9 cellular contexts compared by ENCODE assay signal in genomic region chr3:138935864-138936762, GRCh38. TPM values are rescaled to one million over a fixed set of nuclear protein-coding genes. Genes with fewer than 3 reads are reported as not detected.
DNase-seq lines count a peak whose midpoint lies in the region; ATAC-seq and TF ChIP-seq lines count a peak whose summit lies in the region.
"Had no signal": no experiment of that assay in that cellular context is flagged by ENCODE, and none has a peak within 500 bp of the region (broad histone marks: within the 10 kb centered on the region; RNA-seq: fewer than 3 reads in every experiment).

No MANE protein-coding gene starts in this region.

- in situ Hi-C loops in KBM-7 (cut with MboI; ENCODE audit: low pct_unique_long_range_greater_than_20kb, low sequenced_read_pairs) (loop anchor here (25.0 kb wide), 1 partner anchor 474 kb away; no protein-coding TSS in a partner anchor), astrocyte of the spinal cord (cut with HindIII; ENCODE audit: low sequenced_read_pairs) (no loop called here)

- peak; percentile 38 for DNase-seq in COR-L47 (lab: John Stamatoyannopoulos, UW)
- DNase-seq in KBM-7 = peak; percentile 91
- DNase-seq in T-helper 22 cell (ENCODE audit: low read depth) = peak; percentile 23
- peak; percentile 48 for DNase-seq in astrocyte of the spinal cord (ENCODE audit: low read depth, low spot score)

- peaks cover 66% of the 10 kb centered on the region for H3K27me3 ChIP-seq in iPS-15b (ENCODE audit: control insufficient read depth, insufficient read depth, low read length)
- H3K27me3 ChIP-seq in skeletal muscle tissue (ENCODE audit: control insufficient read depth in 3 of 3, insufficient read depth in 3 of 3, low read length in 3 of 3) = peaks cover 51 to 55% (median 55%) of the 10 kb centered on the region in 3 donors

- H3K9ac ChIP-seq in iPS-15b (ENCODE audit: low read depth, low read length) (peak overlapping the region; percentile 24), skeletal muscle tissue (ENCODE audit: low read depth in 1 of 3, low read length in 3 of 3) (peak overlapping the region in 2 of 3 donors; percentile 27 to 69)

- H3K36me3 ChIP-seq in iPS-15b (ENCODE audit: control insufficient read depth, insufficient read depth, low read length) (no peaks in the 10 kb centered on the region), skeletal muscle tissue (ENCODE audit: control insufficient read depth in 3 of 3, insufficient read depth in 3 of 3, low read length in 3 of 3) (no peaks in the 10 kb centered on the region)

- peak; percentile 89 for TF ChIP-seq CTCF in astrocyte of the spinal cord (IDR thresholded peaks at IDR 0.05; ENCODE audit: low read depth, low read length)

- peak; percentile 55 for ATAC-seq in GM19468 (IDR thresholded peaks at IDR 0.05; ENCODE audit: extremely low read depth, unreplicated experiment)
- ATAC-seq in GM21619 (IDR thresholded peaks at IDR 0.05; ENCODE audit: unreplicated experiment) = no peak

- H3K9me3 ChIP-seq in iPS-15b (ENCODE audit: control insufficient read depth, insufficient read depth, low read length) (no peaks in the 10 kb centered on the region), skeletal muscle tissue (ENCODE audit: control insufficient read depth in 3 of 3, low read length in 3 of 3) (no peaks in the 10 kb centered on the region)

- H3K4me1 ChIP-seq in iPS-15b (ENCODE audit: control insufficient read depth, insufficient read depth, low read length) (peaks cover 12% of the 10 kb centered on the region), skeletal muscle tissue (ENCODE audit: control insufficient read depth in 3 of 3, insufficient read depth in 3 of 3, low read length in 3 of 3) (peaks cover 19 to 42% (median 24%) of the 10 kb centered on the region in 3 donors)

- peak overlapping the region; percentile 35 for H3K4me3 ChIP-seq in astrocyte of the spinal cord (ENCODE audit: low read depth, low read length)
- peak overlapping the region; percentile 68 for H3K4me3 ChIP-seq in iPS-15b (ENCODE audit: low read depth, low read length)
- H3K4me3 ChIP-seq in skeletal muscle tissue (ENCODE audit: low read length in 3 of 3) = peak overlapping the region; percentile 44 to 70 (median 69)

- no peak overlapping the region for H3K27ac ChIP-seq in skeletal muscle tissue (ENCODE audit: low read depth, low read length)
- H3K27ac ChIP-seq: epithelial cell of prostate had no signal

RNA-seq across cellular contexts. Expression of gene FOXL2, which starts 10.8 kb away (rescaled TPM):
- not detected for total RNA-seq in skeletal muscle tissue

RNA-seq across cellular contexts. Expression of gene FOXL2NB, which starts 10.9 kb away (rescaled TPM):
- total RNA-seq in skeletal muscle tissue = not detected

Comparison
In these comparisons a context has a peak if more than half of its experiments do, and no peak if none do; other contexts are left out.
1. DNase-seq: peak in every context shown above with its lines; median percentile 91 in KBM-7; 48 in astrocyte of the spinal cord; 38 in COR-L47; 23 in T-helper 22 cell.